Comparison of ENCODE assay signal across 16 cellular contexts in genomic region chr1:117013310-117013850, GRCh38. TPM values are rescaled to one million over a fixed set of nuclear protein-coding genes. Genes with fewer than 3 reads are reported as not detected.
DNase-seq lines count a peak whose midpoint lies in the region; ATAC-seq and TF ChIP-seq lines count a peak whose summit lies in the region.
"Had no signal": no experiment of that assay in that cellular context is flagged by ENCODE, and none has a peak within 500 bp of the region (broad histone marks: within the 10 kb centered on the region; RNA-seq: fewer than 3 reads in every experiment).

No MANE protein-coding gene starts in this region.

- H3K27me3 ChIP-seq in body of pancreas, result no peaks in the 10 kb centered on the region
- H3K27me3 ChIP-seq in prostate gland (replicated peaks; ENCODE audit: insufficient read depth), result no peaks in the 10 kb centered on the region

- intact Hi-C loops in body of pancreas (cut with DNase I), result no loop called here
- intact Hi-C loops in prostate gland (cut with DNase I), result no loop called here
- intact Hi-C loops in left ventricle myocardium superior (cut with micrococcal nuclease), result no loop called here

- H3K36me3 ChIP-seq in body of pancreas (replicated peaks in 1 of 2; ENCODE audit: insufficient read depth in 1 of 2, low read depth in 2 of 2) (no peaks in the 10 kb centered on the region), prostate gland (no peaks in the 10 kb centered on the region)

- ATAC-seq in body of pancreas, result peak; percentile 55
- no peak for ATAC-seq in left ventricle myocardium superior
- no peak for ATAC-seq in HG03439 (IDR thresholded peaks at IDR 0.05; ENCODE audit: unreplicated experiment)
- ATAC-seq: GM23338 had no signal

- H3K27ac ChIP-seq in body of pancreas (peak overlapping the region in 1 of 4 donors; percentile 21), prostate gland (peak overlapping the region in 1 of 2 donors; percentile 2)

- DNase-seq in NCI-H526 (lab: John Stamatoyannopoulos, UW) (peak; percentile 29 to 48), NCI-H526 treated with DMSO at 0.1 percent for 48 hours (lab: John Stamatoyannopoulos, UW) (no peak), LNCaP clone FGC (ENCODE audit: low read depth) (peak; percentile 81), body of pancreas (peak in 3 of 4 donors; percentile 28 to 52 (median 36)), prostate gland (ENCODE audit: low spot score) (peak; percentile 59), NCI-H2081 treated with DMSO at 0.1 percent for 48 hours (lab: John Stamatoyannopoulos, UW) (no peak), left ventricle myocardium superior (no peak)
- DNase-seq: C1 segment of cervical spinal cord, caudate nucleus, glutamatergic neuron, NCI-H1694, NCI-H446 had no signal

- TF ChIP-seq POLR2A in body of pancreas (IDR thresholded peaks at IDR 0.05), result no peak
- TF ChIP-seq POLR2A in prostate gland (IDR thresholded peaks at IDR 0.05), result no peak

- H3K4me3 ChIP-seq in LNCaP clone FGC (ENCODE audit: low read depth, low read length) (no peak overlapping the region), body of pancreas (no peak overlapping the region), prostate gland (no peak overlapping the region)
- H3K4me3 ChIP-seq: GM23338 had no signal

- H3K9me3 ChIP-seq in body of pancreas (no peaks in the 10 kb centered on the region), prostate gland (no peaks in the 10 kb centered on the region)

- WGBS in body of pancreas, 2 donors, result 49 to 75% methylated on average over 3 to 5 of the region's 5 CpGs
- 71% methylated on average over 5 of the region's 5 CpGs for WGBS in prostate gland

- H3K4me1 ChIP-seq in body of pancreas, result peaks cover 8% of the 10 kb centered on the region
- no peaks in the 10 kb centered on the region for H3K4me1 ChIP-seq in prostate gland (replicated peaks)

- TF ChIP-seq CTCF in LNCaP clone FGC (IDR thresholded peaks at IDR 0.05; ENCODE audit: control insufficient read depth, extremely low read depth, insufficient read depth) (no peak), body of pancreas (IDR thresholded peaks at IDR 0.05) (no peak), prostate gland (IDR thresholded peaks at IDR 0.05) (no peak)

RNA-seq across cellular contexts. Expression of gene CD101, which starts 11.8 kb away (rescaled TPM):
- total RNA-seq in body of pancreas, result under 1 TPM; 0.26 to 0.33 TPM
- total RNA-seq in prostate gland, result 1 to 10 TPM in 1 of 2 donors, under 1 TPM in 1; 0.59 to 1.1 TPM
- 0.45 TPM for total RNA-seq in left ventricle myocardium superior
- total RNA-seq: fibroblast of lung, SK-MEL-5 had no signal

RNA-seq across cellular contexts. Expression of gene TTF2, which starts 46.7 kb away (rescaled TPM):
- total RNA-seq in body of pancreas (1 to 10 TPM; 7.8 to 9.6 TPM), prostate gland (10 to 100 TPM; 11.2 to 11.6 TPM), left ventricle myocardium superior (6.7 TPM)

Comparison
In these comparisons a context has a peak if more than half of its experiments do, and no peak if none do; other contexts are left out.
1. DNase-seq: peak in NCI-H526 (2 of 2), LNCaP clone FGC (single experiment), body of pancreas (3 of 4) and prostate gland (single experiment); none in NCI-H526 treated with DMSO at 0.1 percent for 48 hours (single experiment), NCI-H2081 treated with DMSO at 0.1 percent for 48 hours (single experiment) and left ventricle myocardium superior (single experiment).